ENCODE assay signal across 6 cellular contexts in the genomic region with DNA sequence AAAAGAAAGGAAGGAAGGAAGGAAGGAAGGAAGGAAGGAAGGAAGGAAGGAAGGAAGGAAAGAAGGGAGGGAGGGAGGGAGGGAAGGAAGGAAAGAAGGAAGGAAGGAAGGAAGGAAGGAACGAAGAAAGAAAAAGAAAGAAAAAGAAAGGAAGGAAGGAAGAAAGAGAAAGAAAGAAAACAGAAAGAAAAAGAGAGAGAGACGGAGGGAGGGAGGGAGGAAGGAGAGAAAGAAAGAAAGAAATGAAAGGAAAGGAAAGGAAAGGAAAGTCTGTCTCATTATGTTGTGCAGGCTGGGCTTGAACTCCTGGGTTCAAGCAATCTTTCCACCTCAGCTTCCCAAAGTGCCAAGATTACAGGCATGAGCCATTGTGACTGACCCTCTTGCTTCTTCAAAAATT.
DNase-seq lines count a peak whose midpoint lies in the region; ATAC-seq, FAIRE-seq and TF ChIP-seq lines count a peak whose summit lies in the region.
"Not testable (repeated sequence)": the region's sequence is repeated elsewhere in the genome, so short reads cannot be mapped to it uniquely, and the experiment has no call there.

No MANE protein-coding gene starts in this region.

- CTCF ChIA-PET in SK-N-SH (lab: Yijun Ruan, JAX); activated CD8-positive, alpha-beta memory T cell treated with anti-CD3 and anti-CD28 coated beads, Interleukin-2, amount 10 ng/mL, durations not matched to agents 7 days and 5 days (lab: Charles Lee); K562 (lab: Yijun Ruan, JAX; ENCODE audit: low intra/inter-chr PET ratio): not testable (repeated sequence)

- H2BK15ac ChIP-seq in H9 (ENCODE audit: low read depth, low read length) = not testable (repeated sequence)

- H3F3A ChIP-seq in SK-N-SH (replicated peaks; ENCODE audit: insufficient read depth) = not testable (repeated sequence)

- H3K27me3 ChIP-seq in H9 (ENCODE audit: insufficient read depth, low read length); SK-N-SH (ENCODE audit: insufficient read depth); K562 (ENCODE audit: control insufficient read depth in 2 of 2, insufficient read depth in 2 of 2, low read length in 2 of 2): not testable (repeated sequence)

- H3K36me3 Mint-ChIP-seq in H9 (ENCODE audit: insufficient read depth in 1 of 3, low read depth in 3 of 3); effector memory CD8-positive, alpha-beta T cell (ENCODE audit: insufficient read depth); nephron progenitor cell (ENCODE audit: low read depth): not testable (repeated sequence)
- H3K36me3 Mint-ChIP-seq in activated CD8-positive, alpha-beta memory T cell treated with anti-CD3 and anti-CD28 coated beads, Interleukin-2, amount 10 ng/mL, durations not matched to agents 7 days and 5 days = peaks cover 14% of the 10 kb centered on the region

- TF ChIP-seq POLR2A in K562 (conservative IDR thresholded peaks at IDR 0.05) = not testable (repeated sequence)

- H3K4me2 ChIP-seq in H9 (ENCODE audit: insufficient read depth, insufficient read length, low read length); SK-N-SH; K562 (ENCODE audit: insufficient read depth, low read length): not testable (repeated sequence)

- TF ChIP-seq CTCF in H9 (conservative IDR thresholded peaks at IDR 0.05); SK-N-SH (IDR thresholded peaks at IDR 0.05); K562 (IDR thresholded peaks at IDR 0.05 in 2 of 3, conservative IDR thresholded peaks at IDR 0.05 in 1 of 3; ENCODE audit: insufficient read depth in 2 of 3, low read depth in 1 of 3, low read length in 3 of 3); nephron progenitor cell (IDR thresholded peaks at IDR 0.05): not testable (repeated sequence)

- FAIRE-seq in K562 (lab: Jason Lieb, UNC) = not testable (repeated sequence)

- WGBS in H9 (ENCODE audit: extremely low coverage, insufficient read length, low lambda C conversion rate) = no CpG with 5 or more reads among the region's 2 CpGs
- 89% methylated on average over 2 of the region's 2 CpGs for WGBS in SK-N-SH (ENCODE audit: low lambda C conversion rate)
- 36% methylated on average over 1 of the region's 2 CpGs for WGBS in K562 (ENCODE audit: insufficient coverage, low coverage, missing lambda C conversion rate)

- not testable (repeated sequence) for H2BK120ac ChIP-seq in H9 (ENCODE audit: low read depth, low read length, poor library complexity, severe bottlenecking)

- not testable (repeated sequence) for H4K5ac ChIP-seq in H9 (ENCODE audit: insufficient read length, low read depth, low read length)

- not testable (repeated sequence) for ATAC-seq in activated CD8-positive, alpha-beta memory T cell treated with anti-CD3 and anti-CD28 coated beads, Interleukin-2, amount 10 ng/mL, durations not matched to agents 7 days and 5 days; K562; effector memory CD8-positive, alpha-beta T cell (replicated peaks)

- H4K8ac ChIP-seq in H9 (replicated peaks; ENCODE audit: insufficient read length, low read depth, low read length) = not testable (repeated sequence)

- not testable (repeated sequence) for H2BK5ac ChIP-seq in H9 (ENCODE audit: insufficient read length, low read length)

- H3K14ac ChIP-seq in H9 (ENCODE audit: insufficient read depth, low read length) = not testable (repeated sequence)

- H3K9me3 Mint-ChIP-seq in H9 (peaks cover 10 to 11% of the 10 kb centered on the region in 2 experiments), nephron progenitor cell (peaks cover 19% of the 10 kb centered on the region)
- not testable (repeated sequence) for H3K9me3 Mint-ChIP-seq in activated CD8-positive, alpha-beta memory T cell treated with anti-CD3 and anti-CD28 coated beads, Interleukin-2, amount 10 ng/mL, durations not matched to agents 7 days and 5 days (ENCODE audit: low read depth); effector memory CD8-positive, alpha-beta T cell

- BruUV-seq in K562 (replicated peaks; lab: Mats Ljungman, UMichigan) = not testable (repeated sequence)

- H3K4me1 Mint-ChIP-seq in H9 (peaks cover 26 to 27% of the 10 kb centered on the region in 2 experiments), nephron progenitor cell (peaks cover 20% of the 10 kb centered on the region)
- H3K4me1 Mint-ChIP-seq in activated CD8-positive, alpha-beta memory T cell treated with anti-CD3 and anti-CD28 coated beads, Interleukin-2, amount 10 ng/mL, durations not matched to agents 7 days and 5 days; effector memory CD8-positive, alpha-beta T cell (ENCODE audit: low read depth in 2 of 2): not testable (repeated sequence)

- intact Hi-C loops in K562 (cut with micrococcal nuclease) = not testable (repeated sequence)

- H3K36me3 ChIP-seq in SK-N-SH (replicated peaks in 1 of 2; ENCODE audit: control insufficient read depth in 1 of 2, insufficient read depth in 2 of 2, low read length in 1 of 2); K562 (ENCODE audit: control insufficient read depth, insufficient read depth, low read length): not testable (repeated sequence)

- H3K79me2 ChIP-seq in H9 (ENCODE audit: insufficient read depth, low read length); SK-N-SH (ENCODE audit: insufficient read depth); K562 (ENCODE audit: control insufficient read depth, insufficient read depth, low read length): not testable (repeated sequence)

- not testable (repeated sequence) for H2AFZ ChIP-seq in H9 (ENCODE audit: low read length); K562 (ENCODE audit: low read depth, low read length)
- peak overlapping the region; percentile 72; the same call in 1 of the 2 replicates for H2AFZ ChIP-seq in SK-N-SH (ENCODE audit: low read depth)

- H3K4ac ChIP-seq in H9 (ENCODE audit: low read depth, low read length) = not testable (repeated sequence)

- TF ChIP-seq RAD21 in SK-N-SH (IDR thresholded peaks at IDR 0.05; ENCODE audit: low read length); K562 (CRISPR knock-in tag; conservative IDR thresholded peaks at IDR 0.05 in 1 of 2, IDR thresholded peaks at IDR 0.05 in 1 of 2): not testable (repeated sequence)

- not testable (repeated sequence) for H3T11ph ChIP-seq in H9 (ENCODE audit: low read length)

- not testable (repeated sequence) for H3K4me3 ChIP-seq in SK-N-SH (ENCODE audit: low read depth in 2 of 2, low read length in 1 of 2); K562

- H3K9ac ChIP-seq in H9 (ENCODE audit: extremely low read depth, insufficient read length, low read length); SK-N-SH; K562 (ENCODE audit: insufficient read depth in 1 of 2, low read depth in 2 of 2, low read length in 2 of 2): not testable (repeated sequence)

- not testable (repeated sequence) for H3K56ac ChIP-seq in H9 (ENCODE audit: insufficient read length, low read depth, low read length)

- in situ Hi-C loops in K562 (cut with MboI) = not testable (repeated sequence)

- POLR2A ChIA-PET in SK-N-SH (lab: Yijun Ruan, JAX); K562 (lab: Yijun Ruan, JAX): not testable (repeated sequence)

- H3K23me2 ChIP-seq in H9 (ENCODE audit: insufficient read length, low read depth, low read length, poor library complexity, severe bottlenecking) = not testable (repeated sequence)

- not testable (repeated sequence) for H3K27me3 Mint-ChIP-seq in H9 (ENCODE audit: low read depth); nephron progenitor cell (ENCODE audit: low read depth, poor library complexity)
- H3K27me3 Mint-ChIP-seq in activated CD8-positive, alpha-beta memory T cell treated with anti-CD3 and anti-CD28 coated beads, Interleukin-2, amount 10 ng/mL, durations not matched to agents 7 days and 5 days = peaks cover 21% of the 10 kb centered on the region
- peaks cover 9 to 12% of the 10 kb centered on the region in 2 donors for H3K27me3 Mint-ChIP-seq in effector memory CD8-positive, alpha-beta T cell

- not testable (repeated sequence) for H3K4me1 ChIP-seq in H9 (ENCODE audit: insufficient read depth, low read length); SK-N-SH (ENCODE audit: control insufficient read depth in 1 of 2, insufficient read depth in 2 of 2, low read depth in 1 of 2, low read length in 1 of 2); K562 (replicated peaks in 1 of 2; ENCODE audit: control insufficient read depth in 2 of 2, insufficient read depth in 2 of 2, low read length in 2 of 2)

- not testable (repeated sequence) for H3K18ac ChIP-seq in H9 (ENCODE audit: insufficient read length, low read depth, low read length)

- H3K4me3 Mint-ChIP-seq in H9; effector memory CD8-positive, alpha-beta T cell; nephron progenitor cell: not testable (repeated sequence)
- peak overlapping the region; percentile 49 for H3K4me3 Mint-ChIP-seq in activated CD8-positive, alpha-beta memory T cell treated with anti-CD3 and anti-CD28 coated beads, Interleukin-2, amount 10 ng/mL, durations not matched to agents 7 days and 5 days

- not testable (repeated sequence) for H4K91ac ChIP-seq in H9 (ENCODE audit: insufficient read length, low read depth, low read length)

- not testable (repeated sequence) for H3K9me2 ChIP-seq in SK-N-SH

- H3K79me1 ChIP-seq in H9 (ENCODE audit: insufficient read depth, low read depth, low read length, poor library complexity, severe bottlenecking) = not testable (repeated sequence)

- H3K27ac ChIP-seq in H9 (ENCODE audit: insufficient read length, low read depth, low read length); SK-N-SH (ENCODE audit: low read depth in 2 of 2, low read length in 1 of 2); K562 (ENCODE audit: extremely low read depth, low read depth, low read length): not testable (repeated sequence)

- H3K9me3 ChIP-seq in H9 (ENCODE audit: control insufficient read depth, low read depth, low read length); SK-N-SH; K562 (replicated peaks; ENCODE audit: control insufficient read depth, insufficient read depth, low read depth, low read length): not testable (repeated sequence)

- H3K27ac Mint-ChIP-seq in H9 = peak overlapping the region in 2 of 3 experiments; percentile 8 to 75; a peak in 1 of 7 replicates
- H3K27ac Mint-ChIP-seq in activated CD8-positive, alpha-beta memory T cell treated with anti-CD3 and anti-CD28 coated beads, Interleukin-2, amount 10 ng/mL, durations not matched to agents 7 days and 5 days = not testable (repeated sequence)
- H3K27ac Mint-ChIP-seq in effector memory CD8-positive, alpha-beta T cell = peak overlapping the region; percentile 21 to 79
- peak overlapping the region; percentile 32 for H3K27ac Mint-ChIP-seq in nephron progenitor cell

- H4K20me1 ChIP-seq in H9 (ENCODE audit: control insufficient read depth, insufficient read depth, insufficient read length); SK-N-SH (ENCODE audit: insufficient read depth); K562 (replicated peaks; ENCODE audit: control insufficient read depth, insufficient read depth, low read length): not testable (repeated sequence)

- H2AK5ac ChIP-seq in H9 (ENCODE audit: insufficient read length, low read length) = not testable (repeated sequence)

- not testable (repeated sequence) for H3K9me1 ChIP-seq in K562 (ENCODE audit: control insufficient read depth, insufficient read depth, low read length)

- not testable (repeated sequence) for H3K23ac ChIP-seq in H9 (ENCODE audit: insufficient read length, low read depth, low read length)

- H2BK12ac ChIP-seq in H9 (ENCODE audit: insufficient read length, low read depth, low read length) = not testable (repeated sequence)

- not testable (repeated sequence) for DNase-seq in H9; SK-N-SH; activated CD8-positive, alpha-beta memory T cell treated with anti-CD3 and anti-CD28 coated beads, Interleukin-2, amount 10 ng/mL, durations not matched to agents 7 days and 5 days; K562 (ENCODE audit: extremely low read depth in 1 of 4, low spot score in 3 of 4); effector memory CD8-positive, alpha-beta T cell; nephron progenitor cell

- H2BK20ac ChIP-seq in H9 (ENCODE audit: low read depth, low read length, poor library complexity, severe bottlenecking) = not testable (repeated sequence)

- not testable (repeated sequence) for TF ChIP-seq EP300 in SK-N-SH (IDR thresholded peaks at IDR 0.05; ENCODE audit: borderline replicate concordance in 1 of 2, low read depth in 1 of 2, low read length in 1 of 2); K562 (IDR thresholded peaks at IDR 0.05; ENCODE audit: low read length)
